26 cellular contexts compared by ENCODE assay signal in the genomic region with DNA sequence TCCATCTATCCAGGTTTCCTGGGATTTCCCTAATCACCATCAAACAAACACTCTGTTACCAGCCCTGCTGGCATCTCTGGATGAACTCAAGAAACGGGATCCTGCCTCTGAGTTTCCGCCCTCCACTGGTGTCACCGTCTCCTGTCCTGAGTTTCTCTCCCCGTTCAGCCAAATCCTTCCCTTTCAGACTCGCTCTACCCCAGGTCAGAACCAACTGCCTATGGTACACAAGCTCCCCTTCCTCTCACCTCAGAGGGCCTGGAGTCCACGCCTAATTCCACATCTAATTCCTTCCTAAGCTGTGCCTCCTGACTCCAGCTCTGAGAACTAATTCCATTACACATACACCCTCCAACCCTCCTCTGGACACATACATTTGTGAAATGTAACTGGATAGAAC.
DNase-seq lines count a peak whose midpoint lies in the region; ATAC-seq and TF ChIP-seq lines count a peak whose summit lies in the region.
"Had no signal": no experiment of that assay in that cellular context is flagged by ENCODE, and none has a peak within 500 bp of the region (broad histone marks: within the 10 kb centered on the region; RNA-seq: fewer than 3 reads in every experiment).

No MANE protein-coding gene starts in this region.

- H4K8ac ChIP-seq in IMR-90 (ENCODE audit: low read depth in 2 of 2, low read length in 2 of 2): no peak overlapping the region

- H3K36me3 Mint-ChIP-seq in nephron progenitor cell (ENCODE audit: low read depth): no peaks in the 10 kb centered on the region

- H3K27ac ChIP-seq in BLaER1 (no peak overlapping the region), IMR-90 (ENCODE audit: insufficient read depth, low read length) (no peak overlapping the region), coronary artery (no peak overlapping the region), brain microvascular endothelial cell (no peak overlapping the region)
- H3K27ac ChIP-seq: HL-60, PC-9, SJSA1 had no signal

- H2AFZ ChIP-seq in IMR-90 (replicated peaks; ENCODE audit: low read length, poor library complexity): no peak overlapping the region
- H2AFZ ChIP-seq: PC-9 had no signal

- H3K4ac ChIP-seq in IMR-90 (ENCODE audit: low read depth, low read length): no peak overlapping the region

- no peak overlapping the region for H3K18ac ChIP-seq in IMR-90 (ENCODE audit: low read depth, low read length)

- no peak for TF ChIP-seq CTCF in IMR-90 (conservative IDR thresholded peaks at IDR 0.05; ENCODE audit: low read depth, low read length)
- no peak for TF ChIP-seq CTCF in coronary artery (IDR thresholded peaks at IDR 0.05)
- no peak for TF ChIP-seq CTCF in nephron progenitor cell (IDR thresholded peaks at IDR 0.05)
- no peak for TF ChIP-seq CTCF in brain microvascular endothelial cell (IDR thresholded peaks at IDR 0.05; ENCODE audit: low read depth, low read length, missing control alignments)

- H3K4me1 ChIP-seq in BLaER1 (peaks cover 11% of the 10 kb centered on the region), IMR-90 (ENCODE audit: control insufficient read depth, insufficient read depth, low read length) (no peaks in the 10 kb centered on the region)
- H3K4me1 ChIP-seq: SJSA1 had no signal

- intact Hi-C loops in IMR-90 (cut with micrococcal nuclease): no loop called here

- DNase-seq in IMR-90: no peak
- DNase-seq in coronary artery (ENCODE audit: low spot score): peak; percentile 16
- DNase-seq in nephron progenitor cell: no peak
- no peak for DNase-seq in brain microvascular endothelial cell
- no peak for DNase-seq in stimulated activated CD4-positive, alpha-beta T cell treated with anti-CD3 and anti-CD28 coated beads, Interleukin-2, amount 100 ng/mL, for 48 hours
- DNase-seq in NCI-H1417 treated with DMSO at 0.1 percent for 48 hours (lab: John Stamatoyannopoulos, UW): no peak
- DNase-seq: 8988T; CD4-positive, alpha-beta T cell; DMS79; EL; GDM1; NCI-H1092 treated with DMSO at 0.1 percent for 48 hours; NCI-H1436 treated with DMSO at 0.1 percent for 48 hours; NCI-H187 treated with DMSO at 0.1 percent for 48 hours; NCI-H2107; NCI-H524; NCI-H748 treated with DMSO at 0.1 percent for 48 hours; NK-92 treated with Interleukin-12 subunit alpha and Interleukin-12 subunit beta, amount 100 ng/mL, for 24 hours had no signal

- no peaks in the 10 kb centered on the region for H4K20me1 ChIP-seq in BLaER1
- H4K20me1 ChIP-seq in IMR-90 (ENCODE audit: insufficient read depth, low read length): no peaks in the 10 kb centered on the region; the same call in 1 of the 2 replicates

- H2BK20ac ChIP-seq in IMR-90 (ENCODE audit: low read depth, low read length): no peak overlapping the region

- POLR2A ChIA-PET in IMR-90 (lab: Charles Lee; ENCODE audit: unreplicated experiment): no interaction called here

- H2AK5ac ChIP-seq in IMR-90 (ENCODE audit: low read depth, low read length): no peak overlapping the region

- H3K56ac ChIP-seq in IMR-90 (ENCODE audit: extremely low read depth, insufficient read depth, low read length): no peak overlapping the region

- CTCF ChIA-PET in IMR-90 (lab: Yijun Ruan, JAX): no interaction called here

- peak overlapping the region; percentile 25 for H3K27ac Mint-ChIP-seq in nephron progenitor cell
- H3K27ac Mint-ChIP-seq: CD4-positive, alpha-beta T cell had no signal

- H3K4me3 ChIP-seq in BLaER1: no peak overlapping the region
- no peak overlapping the region for H3K4me3 ChIP-seq in IMR-90 (ENCODE audit: insufficient read depth, low read depth, low read length)
- H3K4me3 ChIP-seq in coronary artery: no peak overlapping the region
- H3K4me3 ChIP-seq in brain microvascular endothelial cell (ENCODE audit: low read depth, low read length): no peak overlapping the region
- H3K4me3 ChIP-seq: GM12878, PC-9, SJSA1 had no signal

- 51% methylated on average over 4 of the region's 6 CpGs; no CpG with 5 or more reads in 1 of the 2 experiments for WGBS in IMR-90 (ENCODE audit: extremely low coverage in 2 of 2, insufficient read length in 1 of 2), 2 experiments

- H3K9me3 Mint-ChIP-seq in nephron progenitor cell: peaks cover 12% of the 10 kb centered on the region
- H3K9me3 Mint-ChIP-seq: CD4-positive, alpha-beta T cell had no signal

- no peak overlapping the region for H4K5ac ChIP-seq in IMR-90 (ENCODE audit: low read depth, low read length)

- TF ChIP-seq RAD21 in IMR-90 (IDR thresholded peaks at IDR 0.05; ENCODE audit: low read length): no peak

- dilution Hi-C loops in IMR-90 (cut with HindIII; ENCODE audit: low sequenced_read_pairs, unreplicated experiment): no loop called here

- H2BK15ac ChIP-seq in IMR-90 (ENCODE audit: low read depth, low read length): no peak overlapping the region

- no peak for TF ChIP-seq POLR2A in IMR-90 (IDR thresholded peaks at IDR 0.05; ENCODE audit: low read depth, low read length)

- H2AK9ac ChIP-seq in IMR-90 (replicated peaks; ENCODE audit: low read depth, low read length, poor library complexity): no peak overlapping the region

- H3K4me2 ChIP-seq in BLaER1 (peak overlapping the region; percentile 43), IMR-90 (ENCODE audit: low read depth, low read length) (no peak overlapping the region)
- H3K4me2 ChIP-seq: PC-9 had no signal

- H3K27me3 ChIP-seq in BLaER1 (no peaks in the 10 kb centered on the region), IMR-90 (ENCODE audit: control insufficient read depth, insufficient read depth, low read length) (no peaks in the 10 kb centered on the region), brain microvascular endothelial cell (replicated peaks) (no peaks in the 10 kb centered on the region)
- H3K27me3 ChIP-seq: SJSA1 had no signal

- no peak overlapping the region for H3K4me3 Mint-ChIP-seq in nephron progenitor cell
- H3K4me3 Mint-ChIP-seq: CD4-positive, alpha-beta T cell had no signal

- H2BK120ac ChIP-seq in IMR-90 (ENCODE audit: low read depth, low read length): no peak overlapping the region

- no peak overlapping the region for H3K23ac ChIP-seq in IMR-90 (ENCODE audit: low read depth, low read length)

- no peaks in the 10 kb centered on the region for H3K9me1 ChIP-seq in IMR-90 (ENCODE audit: insufficient read depth, low read length)

- no TSS peak for BruUV-seq in IMR-90 (replicated peaks; lab: Mats Ljungman, UMichigan)

- H3K36me3 ChIP-seq in BLaER1 (no peaks in the 10 kb centered on the region), IMR-90 (ENCODE audit: control insufficient read depth, insufficient read depth, low read length) (0 out of 2 replicates have a peak, but pooled peaks cover 1% of the 10 kb centered on the region), brain microvascular endothelial cell (replicated peaks) (no peaks in the 10 kb centered on the region)
- H3K36me3 ChIP-seq: SJSA1 had no signal

- H3K9ac ChIP-seq in BLaER1 (no peak overlapping the region), IMR-90 (ENCODE audit: low read depth, low read length) (no peak overlapping the region)

- H3K27me3 Mint-ChIP-seq in nephron progenitor cell (ENCODE audit: low read depth, poor library complexity): peaks cover 84% of the 10 kb centered on the region

- H4K91ac ChIP-seq in IMR-90 (ENCODE audit: insufficient read depth, low read depth, low read length): no peak overlapping the region

- H3K9me3 ChIP-seq in BLaER1 (peaks cover 5% of the 10 kb centered on the region; the same call in 1 of the 2 replicates), IMR-90 (ENCODE audit: control insufficient read depth, insufficient read depth, low read length) (no peaks in the 10 kb centered on the region)
- H3K9me3 ChIP-seq: SJSA1 had no signal

- H3K4me1 Mint-ChIP-seq in nephron progenitor cell: peaks cover 33% of the 10 kb centered on the region

- no peaks in the 10 kb centered on the region for H3K79me1 ChIP-seq in IMR-90 (ENCODE audit: low read depth in 1 of 2, low read length in 2 of 2)

- in situ Hi-C loops in IMR-90 (cut with MboI; ENCODE audit: low sequenced_read_pairs): no loop called here
- in situ Hi-C loops in brain microvascular endothelial cell (cut with HindIII; ENCODE audit: low pct_ligation_motif_present, low sequenced_read_pairs): no loop called here

- ATAC-seq in IMR-90 (ENCODE audit: low read depth) (peak; percentile 19), GM21737 (IDR thresholded peaks at IDR 0.05; ENCODE audit: unreplicated experiment) (no peak)
- ATAC-seq: GM12878, HCT116, Right ventricle myocardium inferior had no signal

- no peak overlapping the region for H3K14ac ChIP-seq in IMR-90 (replicated peaks; ENCODE audit: low read depth, low read length)

- no peak overlapping the region for H2BK5ac ChIP-seq in IMR-90 (ENCODE audit: low read depth, low read length, poor library complexity, severe bottlenecking)

TF ChIP-seq in IMR-90, 13 proteins besides CTCF, POLR2A, EP300 and RAD21:
- TF ChIP-seq, protein P1, sequence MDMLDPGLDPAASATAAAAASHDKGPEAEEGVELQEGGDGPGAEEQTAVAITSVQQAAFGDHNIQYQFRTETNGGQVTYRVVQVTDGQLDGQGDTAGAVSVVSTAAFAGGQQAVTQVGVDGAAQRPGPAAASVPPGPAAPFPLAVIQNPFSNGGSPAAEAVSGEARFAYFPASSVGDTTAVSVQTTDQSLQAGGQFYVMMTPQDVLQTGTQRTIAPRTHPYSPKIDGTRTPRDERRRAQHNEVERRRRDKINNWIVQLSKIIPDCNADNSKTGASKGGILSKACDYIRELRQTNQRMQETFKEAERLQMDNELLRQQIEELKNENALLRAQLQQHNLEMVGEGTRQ (IDR thresholded peaks at IDR 0.05; ENCODE audit: low read depth, low read length): no peak
- no peak for TF ChIP-seq CEBPB (IDR thresholded peaks at IDR 0.05; ENCODE audit: low read depth, low read length)
